In genomic region chr9:101381833-101382342, GRCh38 we compare ENCODE assay signal across 1 cellular context.
TF ChIP-seq lines count a peak whose summit lies in the region.

No MANE protein-coding gene starts in this region.

TF ChIP-seq in A549, 52 proteins besides CTCF, POLR2A, EP300 and RAD21 (continued from another document):
- TF ChIP-seq BCL3 (IDR thresholded peaks at IDR 0.05) (no peak), HES2 (IDR thresholded peaks at IDR 0.05) (no peak), HOXB13 (CRISPR knock-in tag; IDR thresholded peaks at IDR 0.05; ENCODE audit: low read depth) (no peak), FOXS1 (CRISPR knock-in tag; IDR thresholded peaks at IDR 0.05) (no peak), NFE2L2 (conservative IDR thresholded peaks at IDR 0.05; ENCODE audit: low read length) (no peak), RNF2 (IDR thresholded peaks at IDR 0.05; ENCODE audit: borderline replicate concordance, low read depth) (no peak), TFCP2L1 (CRISPR knock-in tag; IDR thresholded peaks at IDR 0.05) (no peak), ELK1 (IDR thresholded peaks at IDR 0.05; ENCODE audit: low read depth, low read length) (no peak), POLR2AphosphoS2 (conservative IDR thresholded peaks at IDR 0.05; ENCODE audit: low read length) (no peak)
